In the genomic region with DNA sequence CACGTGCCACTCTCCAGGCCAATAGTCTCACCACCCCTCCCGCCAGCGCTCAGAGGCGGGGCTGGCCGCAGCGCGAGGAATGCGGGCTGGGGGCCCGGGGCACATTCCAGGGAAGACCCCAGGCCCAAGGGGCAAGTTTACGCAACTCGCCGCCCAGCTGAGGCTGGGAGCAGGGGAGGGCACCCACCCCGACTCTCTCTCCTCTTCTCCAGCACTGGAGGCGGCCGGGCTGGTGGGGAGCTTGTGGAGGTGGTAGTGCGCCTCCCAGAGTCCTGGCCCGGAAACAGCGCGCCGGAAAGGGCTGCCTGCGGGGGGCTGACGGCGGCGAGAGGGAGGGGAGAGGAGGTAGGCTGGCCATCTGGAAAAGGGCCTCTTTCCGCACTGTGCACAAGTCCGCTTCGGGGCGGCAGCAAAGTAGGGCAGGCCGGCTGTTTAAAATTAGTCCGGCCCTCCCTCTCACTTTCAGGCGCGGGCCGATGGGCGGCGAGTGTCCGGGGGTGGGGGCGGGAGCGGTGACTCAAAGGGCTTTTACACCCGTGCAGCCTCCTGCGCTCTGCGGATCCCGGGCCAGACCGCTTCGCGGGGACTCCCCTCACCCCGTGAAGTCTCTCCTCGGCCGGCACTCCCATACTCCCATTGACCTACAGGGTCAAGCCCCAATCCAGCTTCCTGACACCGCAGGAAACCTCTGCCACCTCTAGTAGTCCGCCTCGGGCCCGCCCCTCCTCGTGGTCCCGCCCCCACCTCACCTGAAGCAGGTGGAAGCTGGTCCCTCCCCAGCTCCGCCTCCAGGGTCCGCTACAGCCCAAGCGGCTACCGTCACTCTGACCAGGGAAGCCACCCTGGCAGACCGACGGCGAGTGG, we compare ENCODE assay signal across 8 cellular contexts. TPM values are rescaled to one million over a fixed set of nuclear protein-coding genes. Genes with fewer than 3 reads are reported as not detected.
A peak's percentile ranks its signal among the peaks of the same experiment; 100 is the strongest.
DNase-seq lines count a peak whose midpoint lies in the region; ATAC-seq and TF ChIP-seq lines count a peak whose summit lies in the region.

No MANE protein-coding gene starts in this region.

- peaks cover 29% of the 10 kb centered on the region for H3K4me1 Mint-ChIP-seq in endodermal cell
- H3K4me1 Mint-ChIP-seq in stimulated activated naive CD8-positive, alpha-beta T cell treated with anti-CD3 and anti-CD28 coated beads, Interleukin-15, Interleukin-2, amounts not matched to agents 100 ng/mL and 50 ng/mL, for 24 hours (ENCODE audit: low read depth) = peaks cover 61% of the 10 kb centered on the region

- peaks cover 26% of the 10 kb centered on the region for H3K27me3 Mint-ChIP-seq in endodermal cell (ENCODE audit: insufficient read depth)
- H3K27me3 Mint-ChIP-seq in stimulated activated naive CD8-positive, alpha-beta T cell treated with anti-CD3 and anti-CD28 coated beads, Interleukin-15, Interleukin-2, amounts not matched to agents 100 ng/mL and 50 ng/mL, for 24 hours = peaks cover 8% of the 10 kb centered on the region

- no peaks in the 10 kb centered on the region for H3K9me3 Mint-ChIP-seq in endodermal cell
- no peaks in the 10 kb centered on the region for H3K9me3 Mint-ChIP-seq in stimulated activated naive CD8-positive, alpha-beta T cell treated with anti-CD3 and anti-CD28 coated beads, Interleukin-15, Interleukin-2, amounts not matched to agents 100 ng/mL and 50 ng/mL, for 24 hours

- H3K36me3 ChIP-seq in endodermal cell (ENCODE audit: control insufficient read depth, insufficient read depth, low read length) = peaks cover 36% of the 10 kb centered on the region
- H3K36me3 ChIP-seq in mesodermal cell (ENCODE audit: control insufficient read depth, insufficient read depth, low read length) = peaks cover 8% of the 10 kb centered on the region

- H3K9me3 ChIP-seq in endodermal cell (ENCODE audit: control insufficient read depth, low read length) = no peaks in the 10 kb centered on the region
- no peaks in the 10 kb centered on the region for H3K9me3 ChIP-seq in mesodermal cell (ENCODE audit: control insufficient read depth, low read length)

- peak; percentile 64 for TF ChIP-seq CTCF in endodermal cell (conservative IDR thresholded peaks at IDR 0.05)

- H3K9ac ChIP-seq in endodermal cell (ENCODE audit: extremely low read depth, low read length, poor library complexity, severe bottlenecking) = peak overlapping the region; percentile 80

- H3K4me1 ChIP-seq in endodermal cell (ENCODE audit: control insufficient read depth, insufficient read depth, low read length) = peaks cover 28% of the 10 kb centered on the region
- H3K4me1 ChIP-seq in mesodermal cell (ENCODE audit: control insufficient read depth, insufficient read depth, low read length, poor library complexity, severe bottlenecking) = peaks cover 54% of the 10 kb centered on the region

- H3K27me3 ChIP-seq in endodermal cell (ENCODE audit: control insufficient read depth, insufficient read depth, low read length, poor library complexity, severe bottlenecking) = no peaks in the 10 kb centered on the region

- DNase-seq in NCI-H1417 (lab: John Stamatoyannopoulos, UW) (peak; percentile 67 to 79 (median 74)), NCI-H1417 treated with DMSO at 0.1 percent for 48 hours (lab: John Stamatoyannopoulos, UW) (no peak), NCI-H524 (lab: John Stamatoyannopoulos, UW) (peak; percentile 73 to 78), endodermal cell (peak; percentile 98)
- DNase-seq in activated CD8-positive, alpha-beta memory T cell treated with anti-CD3 and anti-CD28 coated beads for 24 hours = peak; percentile 81

- H3K4me3 Mint-ChIP-seq in endodermal cell = peak overlapping the region; percentile 86
- peak overlapping the region; percentile 89 for H3K4me3 Mint-ChIP-seq in stimulated activated naive CD8-positive, alpha-beta T cell treated with anti-CD3 and anti-CD28 coated beads, Interleukin-15, Interleukin-2, amounts not matched to agents 100 ng/mL and 50 ng/mL, for 24 hours

- peak; percentile 24 for ATAC-seq in HG02798 (IDR thresholded peaks at IDR 0.05; ENCODE audit: poor library complexity, unreplicated experiment)

- 0% methylated on average over 23 to 60 of the region's 61 CpGs for WGBS in endodermal cell (ENCODE audit: insufficient coverage in 1 of 2, insufficient read length in 1 of 2), 2 experiments
- 0% methylated on average over 38 to 47 of the region's 61 CpGs for WGBS in mesodermal cell (ENCODE audit: insufficient coverage in 2 of 2), 2 experiments

- H3K27ac Mint-ChIP-seq in endodermal cell = peak overlapping the region; percentile 96
- peak overlapping the region; percentile 88 for H3K27ac Mint-ChIP-seq in stimulated activated naive CD8-positive, alpha-beta T cell treated with anti-CD3 and anti-CD28 coated beads, Interleukin-15, Interleukin-2, amounts not matched to agents 100 ng/mL and 50 ng/mL, for 24 hours

- H3K4me3 ChIP-seq in endodermal cell (ENCODE audit: low read length) (peak overlapping the region; percentile 89), mesodermal cell (ENCODE audit: extremely low read depth, insufficient read depth, low read length, poor library complexity, severe bottlenecking) (peak overlapping the region; percentile 86)

- H3K36me3 Mint-ChIP-seq in endodermal cell (ENCODE audit: low read depth) = no peaks in the 10 kb centered on the region
- H3K36me3 Mint-ChIP-seq in stimulated activated naive CD8-positive, alpha-beta T cell treated with anti-CD3 and anti-CD28 coated beads, Interleukin-15, Interleukin-2, amounts not matched to agents 100 ng/mL and 50 ng/mL, for 24 hours (ENCODE audit: low read depth) = peaks cover 10% of the 10 kb centered on the region

- H3K27ac ChIP-seq in endodermal cell (ENCODE audit: low read depth, low read length) (peak overlapping the region; percentile 82), mesodermal cell (ENCODE audit: low read depth, low read length, severe bottlenecking) (peak overlapping the region; percentile 96)

RNA-seq across cellular contexts. Expression of gene FHOD1, which starts 1.0 kb away (rescaled TPM):
- total RNA-seq in endodermal cell = 10 to 100 TPM; 51.7 to 71.9 TPM
- 31.9 TPM for polyA plus RNA-seq in endodermal cell (2013, experiment 1 of 2)
- 31.3 TPM for polyA plus RNA-seq in endodermal cell (2013, experiment 2 of 2)
- polyA plus RNA-seq in mesodermal cell (2013, experiment 1 of 2) = 71.7 TPM
- polyA plus RNA-seq in mesodermal cell (2013, experiment 2 of 2) = 59.8 TPM

RNA-seq across cellular contexts. Expression of gene SLC9A5, which starts 2.5 kb away (rescaled TPM):
- 1 to 10 TPM; 8.9 to 9.0 TPM for total RNA-seq in endodermal cell
- 4.8 TPM for polyA plus RNA-seq in endodermal cell (2013, experiment 1 of 2)
- 4.6 TPM for polyA plus RNA-seq in endodermal cell (2013, experiment 2 of 2)
- 8.8 TPM for polyA plus RNA-seq in mesodermal cell (2013, experiment 1 of 2)
- polyA plus RNA-seq in mesodermal cell (2013, experiment 2 of 2) = 7.5 TPM

RNA-seq across cellular contexts. Expression of gene TMEM208, which starts 19.4 kb away (rescaled TPM):
- 10 to 100 TPM; 43.1 to 46.4 TPM for total RNA-seq in endodermal cell
- 40.4 TPM for polyA plus RNA-seq in endodermal cell (2013, experiment 1 of 2)
- polyA plus RNA-seq in endodermal cell (2013, experiment 2 of 2) = 36.2 TPM
- 44.5 TPM for polyA plus RNA-seq in mesodermal cell (2013, experiment 1 of 2)
- 37.3 TPM for polyA plus RNA-seq in mesodermal cell (2013, experiment 2 of 2)

RNA-seq across cellular contexts. Expression of gene PLEKHG4, which starts 33.0 kb away (rescaled TPM):
- total RNA-seq in endodermal cell = 10 to 100 TPM; 10.5 to 12.4 TPM
- polyA plus RNA-seq in endodermal cell (2013, experiment 1 of 2) = 6.1 TPM
- 3.8 TPM for polyA plus RNA-seq in endodermal cell (2013, experiment 2 of 2)
- 2.7 TPM for polyA plus RNA-seq in mesodermal cell (2013, experiment 1 of 2)
- 3.4 TPM for polyA plus RNA-seq in mesodermal cell (2013, experiment 2 of 2)

RNA-seq across cellular contexts. Expression of gene ELMO3, which starts 47.4 kb away (rescaled TPM):
- 1 to 10 TPM; 5.6 to 6.4 TPM for total RNA-seq in endodermal cell
- 2.5 TPM for polyA plus RNA-seq in endodermal cell (2013, experiment 1 of 2)
- polyA plus RNA-seq in endodermal cell (2013, experiment 2 of 2) = 2.4 TPM
- 2.7 TPM for polyA plus RNA-seq in mesodermal cell (2013, experiment 1 of 2)
- polyA plus RNA-seq in mesodermal cell (2013, experiment 2 of 2) = 2.3 TPM
